In the genomic region with DNA sequence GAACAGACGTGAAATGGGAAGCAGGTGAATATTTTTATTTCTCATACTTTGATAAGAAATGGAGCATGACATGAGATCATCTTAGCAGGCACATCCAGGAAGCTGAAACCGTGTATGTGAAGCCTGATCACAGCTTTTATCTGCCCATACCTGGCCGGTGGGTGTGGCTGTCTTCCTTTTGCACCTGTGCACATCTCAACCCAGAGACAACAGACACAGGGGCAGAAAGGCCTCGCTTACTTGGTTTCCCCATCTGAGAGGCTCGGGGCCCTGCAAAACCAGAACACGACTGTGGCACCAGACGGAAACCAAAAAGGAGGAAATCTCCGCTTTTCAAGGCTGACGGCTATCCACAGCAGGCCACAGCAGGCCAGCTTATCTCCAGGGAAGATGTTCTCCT, we compare ENCODE assay signal across 19 cellular contexts.
"Had no signal": no experiment of that assay in that cellular context is flagged by ENCODE, and none has a peak within 500 bp of the region (broad histone marks: within the 10 kb centered on the region; RNA-seq: fewer than 3 reads in every experiment).

No MANE protein-coding gene starts in this region.

- DNase-seq: activated CD4-positive, alpha-beta T cell treated with anti-CD3 and anti-CD28 coated beads, Interleukin-2, amount 10 ng/mL, durations not matched to agents 7 days and 5 days; activated CD4-positive, CD25-positive, alpha-beta regulatory T cell treated with anti-CD3 and anti-CD28 coated beads, Interleukin-2, amount 50 U/mL, for 72 hours; activated CD8-positive, alpha-beta T cell treated with anti-CD3 and anti-CD28 coated beads, Interleukin-2, amount 10 ng/mL, durations not matched to agents 7 days and 5 days; activated gamma-delta T cell; activated T-cell treated with anti-CD3 and anti-CD28 coated beads, Interleukin-2, amount 50 U/mL, for 48 hours; anterior cingulate cortex; caudate nucleus; dermis blood vessel endothelial cell; effector memory CD4-positive, alpha-beta T cell; foreskin melanocyte; naive thymus-derived CD8-positive, alpha-beta T cell; stimulated activated naive CD4-positive, alpha-beta T cell treated with Interleukin-2 at 50 U/mL for 16 hours; T-cell; WERI-Rb-1 had no signal

- H3K27ac Mint-ChIP-seq: activated CD4-positive, alpha-beta T cell treated with anti-CD3 and anti-CD28 coated beads, Interleukin-2, amount 10 ng/mL, durations not matched to agents 7 days and 5 days; activated CD8-positive, alpha-beta T cell treated with anti-CD3 and anti-CD28 coated beads, Interleukin-2, amount 10 ng/mL, durations not matched to agents 7 days and 5 days; activated naive CD4-positive, alpha-beta T cell treated with anti-CD3 and anti-CD28 coated beads, Interleukin-2, amount 50 U/mL, for 24 hours; brain; naive thymus-derived CD8-positive, alpha-beta T cell; neural progenitor cell; T-cell; T-helper 2 cell treated with Interferon-gamma antibody and Interleukin-4, amounts not matched to agents 5 μg/mL and 100 μg/mL, for 36 hours had no signal

- ATAC-seq: activated CD8-positive, alpha-beta T cell treated with anti-CD3 and anti-CD28 coated beads, Interleukin-2, amount 10 ng/mL, durations not matched to agents 7 days and 5 days; left lobe of liver; naive thymus-derived CD8-positive, alpha-beta T cell; T-cell had no signal

- H3K4me3 Mint-ChIP-seq: activated CD4-positive, alpha-beta T cell treated with anti-CD3 and anti-CD28 coated beads, Interleukin-2, amount 10 ng/mL, durations not matched to agents 7 days and 5 days; activated CD8-positive, alpha-beta T cell treated with anti-CD3 and anti-CD28 coated beads, Interleukin-2, amount 10 ng/mL, durations not matched to agents 7 days and 5 days; activated naive CD4-positive, alpha-beta T cell treated with anti-CD3 and anti-CD28 coated beads, Interleukin-2, amount 50 U/mL, for 24 hours; brain; naive thymus-derived CD8-positive, alpha-beta T cell; neural progenitor cell; T-cell; T-helper 2 cell treated with Interferon-gamma antibody and Interleukin-4, amounts not matched to agents 5 μg/mL and 100 μg/mL, for 36 hours had no signal

- H3K27me3 Mint-ChIP-seq: activated CD4-positive, alpha-beta T cell treated with anti-CD3 and anti-CD28 coated beads, Interleukin-2, amount 10 ng/mL, durations not matched to agents 7 days and 5 days had no signal

- H3K36me3 Mint-ChIP-seq: activated naive CD4-positive, alpha-beta T cell treated with anti-CD3 and anti-CD28 coated beads, Interleukin-2, amount 50 U/mL, for 24 hours; brain; naive thymus-derived CD8-positive, alpha-beta T cell; neural progenitor cell; T-cell had no signal

- H3K4me1 Mint-ChIP-seq: activated CD4-positive, alpha-beta T cell treated with anti-CD3 and anti-CD28 coated beads, Interleukin-2, amount 10 ng/mL, durations not matched to agents 7 days and 5 days; activated naive CD4-positive, alpha-beta T cell treated with anti-CD3 and anti-CD28 coated beads, Interleukin-2, amount 50 U/mL, for 24 hours; naive thymus-derived CD8-positive, alpha-beta T cell; T-cell had no signal

- H3K9me3 Mint-ChIP-seq: activated CD4-positive, alpha-beta T cell treated with anti-CD3 and anti-CD28 coated beads, Interleukin-2, amount 10 ng/mL, durations not matched to agents 7 days and 5 days; activated naive CD4-positive, alpha-beta T cell treated with anti-CD3 and anti-CD28 coated beads, Interleukin-2, amount 50 U/mL, for 24 hours; neural progenitor cell; T-helper 2 cell treated with Interferon-gamma antibody and Interleukin-4, amounts not matched to agents 5 μg/mL and 100 μg/mL, for 36 hours had no signal
